Comparison of ENCODE assay signal across 15 cellular contexts in the genomic region with DNA sequence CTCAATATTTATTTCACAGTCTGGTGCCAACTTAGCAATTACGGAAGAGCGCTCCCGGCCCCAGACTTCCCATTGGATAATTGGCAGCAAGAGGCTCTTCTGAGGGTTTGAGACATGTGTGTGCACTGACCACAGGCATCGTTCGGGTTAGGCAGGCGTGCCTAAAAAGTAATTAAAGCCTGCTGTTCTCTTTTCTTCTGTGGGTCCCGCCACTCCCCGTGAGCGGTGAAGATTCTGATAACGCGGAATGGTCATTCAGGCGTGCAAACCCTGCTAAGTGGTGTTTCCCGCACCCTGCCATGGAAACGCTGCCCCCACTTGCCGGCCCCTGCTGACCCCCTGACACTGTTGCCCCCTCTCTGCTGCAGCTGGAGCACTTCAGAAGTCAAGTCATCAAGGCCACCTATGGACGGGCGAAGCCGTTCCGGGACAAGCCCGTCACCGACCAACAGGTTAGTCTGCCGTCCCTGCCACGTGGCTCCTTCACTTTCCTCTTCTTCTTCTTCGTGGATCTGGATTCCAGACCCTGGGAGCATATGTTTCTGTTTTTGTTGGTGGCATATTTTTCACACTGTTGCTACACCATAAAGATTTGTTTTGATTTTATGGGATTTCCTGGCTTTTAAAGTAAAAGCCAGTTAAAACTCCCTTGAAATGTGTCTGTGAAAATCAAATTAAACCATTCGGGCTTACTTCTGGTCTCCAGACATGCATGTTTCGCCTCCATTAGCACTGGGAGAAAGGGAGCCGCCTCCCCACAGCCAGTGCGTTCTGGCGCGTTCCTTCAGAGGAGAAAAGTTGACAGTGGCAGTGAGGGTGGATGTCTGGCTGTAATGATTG.
DNase-seq lines count a peak whose midpoint lies in the region; ATAC-seq and TF ChIP-seq lines count a peak whose summit lies in the region.
"Had no signal": no experiment of that assay in that cellular context is flagged by ENCODE, and none has a peak within 500 bp of the region (broad histone marks: within the 10 kb centered on the region; RNA-seq: fewer than 3 reads in every experiment).

No MANE protein-coding gene starts in this region.

- H3K36me3 Mint-ChIP-seq in T-helper 17 cell (ENCODE audit: low read depth) = peaks cover 6% of the 10 kb centered on the region
- H3K36me3 Mint-ChIP-seq: activated naive CD4-positive, alpha-beta T cell treated with anti-CD3 and anti-CD28 coated beads, Interleukin-2, amount 10 ng/mL, durations not matched to agents 7 days and 5 days had no signal

- intact Hi-C loops in spleen (cut with DNase I; ENCODE audit: low total_unique reads) (no loop called here), heart left ventricle (cut with DNase I) (loop anchor here in 8 of 10 donors (5.0 to 10.0 kb wide), 6 partner anchors 45 to 198 kb away; a partner anchor contains a TSS)

- H3K9me3 ChIP-seq in spleen = no peaks in the 10 kb centered on the region
- H3K9me3 ChIP-seq in T-helper 17 cell (ENCODE audit: control insufficient read depth, low read length, poor library complexity, severe bottlenecking) = no peaks in the 10 kb centered on the region
- H3K9me3 ChIP-seq in heart left ventricle = no peaks in the 10 kb centered on the region
- H3K9me3 ChIP-seq: SJSA1 had no signal

- DNase-seq in GM04503 (ENCODE audit: low read depth) (peak; percentile 88), NCI-H446 treated with DMSO at 0.1 percent for 48 hours (lab: John Stamatoyannopoulos, UW) (peak; percentile 73), fibroblast of mammary gland (ENCODE audit: low read depth) (peak; percentile 90), spleen (peak; percentile 58), T-helper 17 cell (no peak), heart left ventricle (no peak), left lobe of liver (ENCODE audit: low spot score) (no peak)
- DNase-seq in activated T-cell treated with anti-CD3 and anti-CD28 coated beads, Interleukin-2, amount 50 U/mL, for 1 hour = no peak
- DNase-seq: activated CD4-positive, alpha-beta T cell treated with anti-CD3 and anti-CD28 coated beads, Interleukin-2, amount 10 ng/mL, durations not matched to agents 24 days and 14 days; activated naive CD4-positive, alpha-beta T cell treated with anti-CD3 and anti-CD28 coated beads, Interleukin-2, amount 10 ng/mL, durations not matched to agents 7 days and 5 days; effector CD4-positive, alpha-beta T cell; NCI-H82; stimulated activated naive CD8-positive, alpha-beta T cell treated with anti-CD3 and anti-CD28 coated beads, Interleukin-15, amount 100 ng/mL, for 72 hours had no signal

- no peak overlapping the region for H3K27ac ChIP-seq in spleen
- H3K27ac ChIP-seq in heart left ventricle = no peak overlapping the region
- H3K27ac ChIP-seq: SJSA1 had no signal

- H3K36me3 ChIP-seq in spleen = no peaks in the 10 kb centered on the region
- H3K36me3 ChIP-seq in heart left ventricle = no peaks in the 10 kb centered on the region
- H3K36me3 ChIP-seq: SJSA1 had no signal

- peaks cover 11% of the 10 kb centered on the region for H3K4me1 Mint-ChIP-seq in T-helper 17 cell
- H3K4me1 Mint-ChIP-seq: activated naive CD4-positive, alpha-beta T cell treated with anti-CD3 and anti-CD28 coated beads, Interleukin-2, amount 10 ng/mL, durations not matched to agents 7 days and 5 days; stimulated activated naive CD8-positive, alpha-beta T cell treated with anti-CD3 and anti-CD28 coated beads, Interleukin-15, amount 100 ng/mL, for 72 hours had no signal

- H3K27me3 Mint-ChIP-seq in T-helper 17 cell = peaks cover 37% of the 10 kb centered on the region

- WGBS in spleen, 5 donors = 73 to 83% (median 77%) methylated on average over 30 of the region's 30 CpGs
- WGBS in heart left ventricle, 4 donors = 84 to 86% (median 85%) methylated on average over 30 of the region's 30 CpGs

- H3K4me1 ChIP-seq in spleen (peaks cover 7 to 35% (median 22%) of the 10 kb centered on the region in 6 donors), heart left ventricle (peaks cover 3 to 37% (median 24%) of the 10 kb centered on the region in 12 donors)

- ATAC-seq in T-helper 17 cell = no peak
- ATAC-seq in heart left ventricle = no peak
- ATAC-seq in left lobe of liver = no peak
- ATAC-seq: HepG2; stimulated activated naive CD8-positive, alpha-beta T cell treated with anti-CD3 and anti-CD28 coated beads, Interleukin-15, amount 100 ng/mL, for 72 hours had no signal

- no peak overlapping the region for H3K27ac Mint-ChIP-seq in T-helper 17 cell
- H3K27ac Mint-ChIP-seq: activated CD4-positive, alpha-beta T cell treated with anti-CD3 and anti-CD28 coated beads, Interleukin-2, amount 10 ng/mL, durations not matched to agents 24 days and 14 days; activated naive CD4-positive, alpha-beta T cell treated with anti-CD3 and anti-CD28 coated beads, Interleukin-2, amount 10 ng/mL, durations not matched to agents 7 days and 5 days; stimulated activated naive CD8-positive, alpha-beta T cell treated with anti-CD3 and anti-CD28 coated beads, Interleukin-15, amount 100 ng/mL, for 72 hours had no signal

- H3K27me3 ChIP-seq in spleen (replicated peaks in 1 of 7) (peaks cover 0 to 27% (median 3%) of the 10 kb centered on the region in 7 donors), heart left ventricle (no peaks in the 10 kb centered on the region)
- H3K27me3 ChIP-seq: SJSA1 had no signal

- TF ChIP-seq CTCF in fibroblast of mammary gland (conservative IDR thresholded peaks at IDR 0.05; ENCODE audit: control insufficient read depth, insufficient read depth, low read depth, low read length) (no peak), spleen (IDR thresholded peaks at IDR 0.05 in 8 of 11, conservative IDR thresholded peaks at IDR 0.05 in 3 of 11) (no peak), heart left ventricle (IDR thresholded peaks at IDR 0.05) (no peak)

- H3K4me3 ChIP-seq in fibroblast of mammary gland (ENCODE audit: control insufficient read depth, low read depth, low read length) (no peak overlapping the region), spleen (no peak overlapping the region), heart left ventricle (no peak overlapping the region)
- H3K4me3 ChIP-seq: SJSA1 had no signal

- no peak for TF ChIP-seq POLR2A in spleen (IDR thresholded peaks at IDR 0.05)
- no peak for TF ChIP-seq POLR2A in heart left ventricle (IDR thresholded peaks at IDR 0.05)

- no peak overlapping the region for H3K4me3 Mint-ChIP-seq in T-helper 17 cell
- H3K4me3 Mint-ChIP-seq: activated CD4-positive, alpha-beta T cell treated with anti-CD3 and anti-CD28 coated beads, Interleukin-2, amount 10 ng/mL, durations not matched to agents 24 days and 14 days; activated naive CD4-positive, alpha-beta T cell treated with anti-CD3 and anti-CD28 coated beads, Interleukin-2, amount 10 ng/mL, durations not matched to agents 7 days and 5 days; stimulated activated naive CD8-positive, alpha-beta T cell treated with anti-CD3 and anti-CD28 coated beads, Interleukin-15, amount 100 ng/mL, for 72 hours had no signal

Comparison
In these comparisons a context has a peak if more than half of its experiments do, and no peak if none do; other contexts are left out.
1. DNase-seq: peak in GM04503 (single experiment), NCI-H446 treated with DMSO at 0.1 percent for 48 hours (single experiment), fibroblast of mammary gland (single experiment) and spleen (single experiment); none in activated T-cell treated with anti-CD3 and anti-CD28 coated beads, Interleukin-2, amount 50 U/mL, for 1 hour (single experiment), T-helper 17 cell (0 of 3), heart left ventricle (0 of 5) and left lobe of liver (single experiment).